Comparison of ENCODE assay signal across 14 cellular contexts in genomic region chr6:103783344-103783743, GRCh38.
DNase-seq lines count a peak whose midpoint lies in the region; ATAC-seq, FAIRE-seq and TF ChIP-seq lines count a peak whose summit lies in the region.
"Had no signal": no experiment of that assay in that cellular context is flagged by ENCODE, and none has a peak within 500 bp of the region (broad histone marks: within the 10 kb centered on the region; RNA-seq: fewer than 3 reads in every experiment).

No MANE protein-coding gene starts in this region.

- no peaks in the 10 kb centered on the region for H3K9me3 Mint-ChIP-seq in glutamatergic neuron (ENCODE audit: unreplicated experiment)

- H3K9me3 ChIP-seq in BE2C (no peaks in the 10 kb centered on the region), endothelial cell of umbilical vein (replicated peaks; ENCODE audit: control insufficient read depth, insufficient read depth, low read length) (no peaks in the 10 kb centered on the region), tibial artery (no peaks in the 10 kb centered on the region)
- H3K9me3 ChIP-seq: heart left ventricle had no signal

- intact Hi-C loops in endothelial cell of umbilical vein (cut with micrococcal nuclease) (no loop called here), tibial artery (cut with DNase I; ENCODE audit: low total_unique reads) (no loop called here)

- TF ChIP-seq CTCF in BE2C (IDR thresholded peaks at IDR 0.05; ENCODE audit: low read depth, low read length) (no peak), endothelial cell of umbilical vein (IDR thresholded peaks at IDR 0.05; ENCODE audit: extremely low read depth in 1 of 2, insufficient read depth in 1 of 2, low read depth in 1 of 2, low read length in 2 of 2) (no peak), glutamatergic neuron (IDR thresholded peaks at IDR 0.05; ENCODE audit: partially characterized antibody, unreplicated experiment) (no peak), tibial artery (IDR thresholded peaks at IDR 0.05) (no peak)

- H3K36me3 ChIP-seq in BE2C (no peaks in the 10 kb centered on the region), endothelial cell of umbilical vein (ENCODE audit: control insufficient read depth in 2 of 2, extremely low read depth in 1 of 2, insufficient read depth in 2 of 2, low read length in 2 of 2) (no peaks in the 10 kb centered on the region), tibial artery (no peaks in the 10 kb centered on the region)
- H3K36me3 ChIP-seq: heart left ventricle had no signal

- H3K27me3 ChIP-seq in BE2C, result no peaks in the 10 kb centered on the region
- no peaks in the 10 kb centered on the region for H3K27me3 ChIP-seq in endothelial cell of umbilical vein (ENCODE audit: control insufficient read depth in 2 of 2, insufficient read depth in 2 of 2, low read length in 2 of 2)
- no peaks in the 10 kb centered on the region for H3K27me3 ChIP-seq in tibial artery
- H3K27me3 ChIP-seq: heart left ventricle had no signal

- no TSS peak for BruUV-seq in endothelial cell of umbilical vein (replicated peaks; lab: Mats Ljungman, UMichigan)

- H3K79me2 ChIP-seq in endothelial cell of umbilical vein (ENCODE audit: control insufficient read depth, insufficient read depth, low read length), result no peaks in the 10 kb centered on the region

- no peak for ATAC-seq in GM21360 (IDR thresholded peaks at IDR 0.05; ENCODE audit: unreplicated experiment)
- no peak for ATAC-seq in GM21786 (IDR thresholded peaks at IDR 0.05; ENCODE audit: unreplicated experiment)
- ATAC-seq: activated CD4-positive, alpha-beta T cell treated with anti-CD3 and anti-CD28 coated beads for 36 hours; heart left ventricle had no signal

- H3K4me3 Mint-ChIP-seq in glutamatergic neuron (ENCODE audit: unreplicated experiment), result no peak overlapping the region
- H3K4me3 Mint-ChIP-seq: activated CD4-positive, alpha-beta T cell treated with anti-CD3 and anti-CD28 coated beads for 36 hours; activated naive CD8-positive, alpha-beta T cell treated with anti-CD3 and anti-CD28 coated beads, Interleukin-2, amount 10 ng/mL, durations not matched to agents 7 days and 5 days had no signal

- POLR2A ChIA-PET in HEK293T (lab: Yijun Ruan, JAX) (no interaction called here), endothelial cell of umbilical vein (lab: Charles Lee) (no interaction called here)

- H3K4me3 ChIP-seq in BE2C (ENCODE audit: low read depth, low read length) (no peak overlapping the region), endothelial cell of umbilical vein (replicated peaks in 1 of 3; ENCODE audit: insufficient read depth in 1 of 3, low read depth in 1 of 3, low read length in 3 of 3) (no peak overlapping the region), tibial artery (no peak overlapping the region)
- H3K4me3 ChIP-seq: heart left ventricle had no signal

- DNase-seq in BE2C, result peak; percentile 41
- peak; percentile 17 for DNase-seq in HEK293T (ENCODE audit: extremely low spot score)
- DNase-seq in NCI-H446 treated with DMSO at 0.1 percent for 48 hours (lab: John Stamatoyannopoulos, UW), result peak; percentile 17
- peak; percentile 28 for DNase-seq in endothelial cell of umbilical vein (ENCODE audit: low read depth, low spot score)
- no peak for DNase-seq in glutamatergic neuron
- no peak for DNase-seq in tibial artery
- DNase-seq: activated CD4-positive, alpha-beta T cell treated with anti-CD3 and anti-CD28 coated beads for 36 hours; activated naive CD8-positive, alpha-beta T cell treated with anti-CD3 and anti-CD28 coated beads, Interleukin-2, amount 10 ng/mL, durations not matched to agents 7 days and 5 days; erythroblast; T-helper 2 cell had no signal

- H3K27ac Mint-ChIP-seq in glutamatergic neuron (ENCODE audit: unreplicated experiment), result no peak overlapping the region
- H3K27ac Mint-ChIP-seq: activated CD4-positive, alpha-beta T cell treated with anti-CD3 and anti-CD28 coated beads for 36 hours; activated naive CD8-positive, alpha-beta T cell treated with anti-CD3 and anti-CD28 coated beads, Interleukin-2, amount 10 ng/mL, durations not matched to agents 7 days and 5 days had no signal

- no peaks in the 10 kb centered on the region for H4K20me1 ChIP-seq in endothelial cell of umbilical vein (replicated peaks; ENCODE audit: control insufficient read depth, extremely low read depth, insufficient read depth, low read length)

- no peak overlapping the region for H3K27ac ChIP-seq in endothelial cell of umbilical vein (ENCODE audit: insufficient read depth, low read depth, low read length)
- H3K27ac ChIP-seq in tibial artery, result no peak overlapping the region
- H3K27ac ChIP-seq: heart left ventricle, RWPE1 had no signal

- CTCF ChIA-PET in HEK293T (lab: Yijun Ruan, JAX), result no interaction called here
- CTCF ChIA-PET in endothelial cell of umbilical vein (lab: Charles Lee), result no interaction called here

- dilution Hi-C loops in endothelial cell of umbilical vein (cut with MboI; ENCODE audit: extremely low pct_ligation_motif_present, low sequenced_read_pairs), result no loop called here

- FAIRE-seq in endothelial cell of umbilical vein (lab: Jason Lieb, UNC), result no peak

- TF ChIP-seq POLR2A in endothelial cell of umbilical vein (IDR thresholded peaks at IDR 0.05; ENCODE audit: low read depth, low read length), result no peak

- no peaks in the 10 kb centered on the region for H3K4me1 Mint-ChIP-seq in glutamatergic neuron (ENCODE audit: low read depth, unreplicated experiment)
- H3K4me1 Mint-ChIP-seq: activated CD4-positive, alpha-beta T cell treated with anti-CD3 and anti-CD28 coated beads for 36 hours; activated naive CD8-positive, alpha-beta T cell treated with anti-CD3 and anti-CD28 coated beads, Interleukin-2, amount 10 ng/mL, durations not matched to agents 7 days and 5 days had no signal

- no peak overlapping the region for H3K9ac ChIP-seq in endothelial cell of umbilical vein (replicated peaks; ENCODE audit: extremely low read depth, insufficient read depth, low read length)

- no peaks in the 10 kb centered on the region for H3K9me1 ChIP-seq in endothelial cell of umbilical vein (replicated peaks; ENCODE audit: control insufficient read depth, extremely low read depth, insufficient read depth, low read length)

- H3K4me2 ChIP-seq in endothelial cell of umbilical vein (ENCODE audit: insufficient read depth, low read length), result no peak overlapping the region

- H3K4me1 ChIP-seq in BE2C (no peaks in the 10 kb centered on the region; the same call in 1 of the 2 replicates), endothelial cell of umbilical vein (ENCODE audit: control insufficient read depth, extremely low read depth, insufficient read depth, low read length) (no peaks in the 10 kb centered on the region), tibial artery (no peaks in the 10 kb centered on the region)
- H3K4me1 ChIP-seq: heart left ventricle had no signal

- no peaks in the 10 kb centered on the region for H3K36me3 Mint-ChIP-seq in glutamatergic neuron (ENCODE audit: unreplicated experiment)
- H3K36me3 Mint-ChIP-seq: activated naive CD8-positive, alpha-beta T cell treated with anti-CD3 and anti-CD28 coated beads, Interleukin-2, amount 10 ng/mL, durations not matched to agents 7 days and 5 days had no signal

- no peaks in the 10 kb centered on the region for H3K27me3 Mint-ChIP-seq in glutamatergic neuron (ENCODE audit: unreplicated experiment)
- H3K27me3 Mint-ChIP-seq: activated CD4-positive, alpha-beta T cell treated with anti-CD3 and anti-CD28 coated beads for 36 hours; activated naive CD8-positive, alpha-beta T cell treated with anti-CD3 and anti-CD28 coated beads, Interleukin-2, amount 10 ng/mL, durations not matched to agents 7 days and 5 days had no signal

- no peak overlapping the region for H2AFZ ChIP-seq in endothelial cell of umbilical vein (ENCODE audit: low read depth, low read length)

TF ChIP-seq in HEK293T, 16 proteins besides CTCF, POLR2A, EP300 and RAD21 (continues in another document):
- TF ChIP-seq ARNT (IDR thresholded peaks at IDR 0.05) (no peak), LEF1 (IDR thresholded peaks at IDR 0.05; ENCODE audit: borderline replicate concordance) (no peak), SP1 (IDR thresholded peaks at IDR 0.05) (no peak), FOXM1 (IDR thresholded peaks at IDR 0.05; ENCODE audit: borderline replicate concordance) (no peak), HDGF (IDR thresholded peaks at IDR 0.05; ENCODE audit: borderline replicate concordance) (no peak), BHLHE40 (IDR thresholded peaks at IDR 0.05; ENCODE audit: borderline replicate concordance) (no peak), SUZ12 (IDR thresholded peaks at IDR 0.05) (no peak), ZNF384 (IDR thresholded peaks at IDR 0.05) (no peak), PKNOX1 (IDR thresholded peaks at IDR 0.05) (no peak), NFRKB (IDR thresholded peaks at IDR 0.05) (no peak)

TF ChIP-seq in endothelial cell of umbilical vein, 7 proteins besides CTCF, POLR2A, EP300 and RAD21:
- TF ChIP-seq GATA2 (IDR thresholded peaks at IDR 0.05; ENCODE audit: insufficient read depth, insufficient read length, low read depth, low read length) (no peak), FOS (IDR thresholded peaks at IDR 0.05; ENCODE audit: borderline replicate concordance, insufficient read depth, low read length) (no peak), EZH2 (IDR thresholded peaks at IDR 0.05; ENCODE audit: borderline replicate concordance, low read depth, low read length, severe bottlenecking) (no peak), JUN (IDR thresholded peaks at IDR 0.05; ENCODE audit: borderline replicate concordance, insufficient read depth, insufficient read length, low read depth) (no peak), MYC (IDR thresholded peaks at IDR 0.05; ENCODE audit: low read depth, low read length) (no peak), POLR2AphosphoS5 (IDR thresholded peaks at IDR 0.05; ENCODE audit: insufficient read depth, low read depth, low read length) (no peak)
- TF ChIP-seq, protein P1, sequence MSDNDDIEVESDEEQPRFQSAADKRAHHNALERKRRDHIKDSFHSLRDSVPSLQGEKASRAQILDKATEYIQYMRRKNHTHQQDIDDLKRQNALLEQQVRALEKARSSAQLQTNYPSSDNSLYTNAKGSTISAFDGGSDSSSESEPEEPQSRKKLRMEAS (IDR thresholded peaks at IDR 0.05; ENCODE audit: insufficient read depth, insufficient read length), result no peak

Comparison
In these comparisons a context has a peak if more than half of its experiments do, and no peak if none do; other contexts are left out.
1. DNase-seq: peak in BE2C (single experiment), HEK293T (single experiment), NCI-H446 treated with DMSO at 0.1 percent for 48 hours (single experiment) and endothelial cell of umbilical vein (single experiment); none in glutamatergic neuron (single experiment) and tibial artery (0 of 2).